24 cellular contexts compared by ENCODE assay signal in genomic region chr15:84797801-84798200, GRCh38.
"Had no signal": no experiment of that assay in that cellular context is flagged by ENCODE, and none has a peak within 500 bp of the region (broad histone marks: within the 10 kb centered on the region; RNA-seq: fewer than 3 reads in every experiment).

No MANE protein-coding gene starts in this region.

- H3K9me3 Mint-ChIP-seq: activated CD4-positive, alpha-beta memory T cell treated with anti-CD3 and anti-CD28 coated beads for 36 hours; activated naive CD4-positive, alpha-beta T cell treated with anti-CD3 and anti-CD28 coated beads for 36 hours; activated naive CD8-positive, alpha-beta T cell treated with anti-CD3 and anti-CD28 coated beads, Interleukin-2, amount 50 U/mL, for 24 hours; activated T-helper 2 cell treated with anti-CD3 and anti-CD28 coated beads, Interferon-gamma antibody, Interleukin-2, Interleukin-4, amounts not matched to agents 10 μg/mL and 5 μg/mL and 100 μg/mL, durations not matched to agents 14 hours and 24 hours and 36 hours; naive thymus-derived CD4-positive, alpha-beta T cell; WTC11 had no signal

- H3K9ac ChIP-seq: parathyroid adenoma had no signal

- H3K27me3 ChIP-seq: esophagus squamous epithelium, heart right ventricle, sigmoid colon, tibial artery, uterus had no signal

- H3K4me1 ChIP-seq: parathyroid adenoma, uterus had no signal

- ATAC-seq: activated naive CD8-positive, alpha-beta T cell treated with anti-CD3 and anti-CD28 coated beads, Interleukin-2, amount 50 U/mL, for 24 hours; naive thymus-derived CD4-positive, alpha-beta T cell; stimulated activated naive CD8-positive, alpha-beta T cell treated with anti-CD3 and anti-CD28 coated beads, Interleukin-15, Interleukin-2, amounts not matched to agents 100 U/mL and 50 U/mL, for 24 hours; WTC11 had no signal

- H3K4me1 Mint-ChIP-seq: activated naive CD8-positive, alpha-beta T cell treated with anti-CD3 and anti-CD28 coated beads, Interleukin-2, amount 50 U/mL, for 24 hours; WTC11 had no signal

- H3K27me3 Mint-ChIP-seq: activated CD4-positive, alpha-beta memory T cell treated with anti-CD3 and anti-CD28 coated beads for 36 hours; activated naive CD8-positive, alpha-beta T cell treated with anti-CD3 and anti-CD28 coated beads, Interleukin-2, amount 50 U/mL, for 24 hours; naive thymus-derived CD4-positive, alpha-beta T cell had no signal

- H3K79me2 ChIP-seq: parathyroid adenoma had no signal

- H3K4me3 ChIP-seq: esophagus squamous epithelium, heart right ventricle, sigmoid colon, tibial artery, uterus had no signal

- H3K4me3 Mint-ChIP-seq: activated CD4-positive, alpha-beta memory T cell treated with anti-CD3 and anti-CD28 coated beads for 36 hours; activated naive CD4-positive, alpha-beta T cell treated with anti-CD3 and anti-CD28 coated beads for 36 hours; activated naive CD8-positive, alpha-beta T cell treated with anti-CD3 and anti-CD28 coated beads, Interleukin-2, amount 50 U/mL, for 24 hours; naive thymus-derived CD4-positive, alpha-beta T cell; WTC11 had no signal

- H3K36me3 ChIP-seq: uterus had no signal

- DNase-seq: activated CD4-positive, alpha-beta memory T cell treated with anti-CD3 and anti-CD28 coated beads for 36 hours; activated CD4-positive, alpha-beta T cell treated with anti-CD3 and anti-CD28 coated beads for 4 hours; activated naive CD4-positive, alpha-beta T cell treated with anti-CD3 and anti-CD28 coated beads for 36 hours; activated naive CD8-positive, alpha-beta T cell treated with anti-CD3 and anti-CD28 coated beads, Interleukin-2, amount 50 U/mL, for 24 hours; activated T-cell treated with anti-CD3 and anti-CD28 coated beads, Interleukin-2, amount 50 U/mL, for 1 hour; anterior cingulate cortex; cerebellar nuclear complex; effector CD4-positive, alpha-beta T cell; esophagus squamous epithelium; heart right ventricle; naive thymus-derived CD4-positive, alpha-beta T cell; sigmoid colon; stimulated activated CD4-positive, alpha-beta T cell treated with anti-CD3 and anti-CD28 coated beads, Interleukin-12 subunit alpha, Interleukin-12 subunit beta, amount 100 ng/mL, for 4 hours; stimulated activated CD4-positive, alpha-beta T cell treated with anti-CD3 and anti-CD28 coated beads, Interleukin-1b, Interleukin-23, amount 100 ng/mL, for 48 hours; stimulated activated CD8-positive, alpha-beta memory T cell treated with anti-CD3 and anti-CD28 coated beads, Interleukin-4, amount 100 ng/mL, for 48 hours; stimulated activated naive CD8-positive, alpha-beta T cell treated with anti-CD3 and anti-CD28 coated beads, Interleukin-15, Interleukin-2, amounts not matched to agents 100 U/mL and 50 U/mL, for 24 hours; substantia nigra; SW 1271; tibial artery; uterus had no signal

- H2AFZ ChIP-seq: parathyroid adenoma had no signal

- H3K9me3 ChIP-seq: esophagus squamous epithelium, heart right ventricle, sigmoid colon, tibial artery, uterus had no signal

- H3K27ac Mint-ChIP-seq: activated CD4-positive, alpha-beta memory T cell treated with anti-CD3 and anti-CD28 coated beads for 36 hours; activated naive CD4-positive, alpha-beta T cell treated with anti-CD3 and anti-CD28 coated beads for 36 hours; activated naive CD8-positive, alpha-beta T cell treated with anti-CD3 and anti-CD28 coated beads, Interleukin-2, amount 50 U/mL, for 24 hours; activated T-helper 2 cell treated with anti-CD3 and anti-CD28 coated beads, Interferon-gamma antibody, Interleukin-2, Interleukin-4, amounts not matched to agents 10 μg/mL and 5 μg/mL and 100 μg/mL, durations not matched to agents 14 hours and 24 hours and 36 hours; WTC11 had no signal

- H3K27ac ChIP-seq: esophagus squamous epithelium, heart right ventricle, parathyroid adenoma, sigmoid colon, tibial artery, uterus had no signal

- FAIRE-seq: endothelial cell of umbilical vein had no signal
